In the genomic region with DNA sequence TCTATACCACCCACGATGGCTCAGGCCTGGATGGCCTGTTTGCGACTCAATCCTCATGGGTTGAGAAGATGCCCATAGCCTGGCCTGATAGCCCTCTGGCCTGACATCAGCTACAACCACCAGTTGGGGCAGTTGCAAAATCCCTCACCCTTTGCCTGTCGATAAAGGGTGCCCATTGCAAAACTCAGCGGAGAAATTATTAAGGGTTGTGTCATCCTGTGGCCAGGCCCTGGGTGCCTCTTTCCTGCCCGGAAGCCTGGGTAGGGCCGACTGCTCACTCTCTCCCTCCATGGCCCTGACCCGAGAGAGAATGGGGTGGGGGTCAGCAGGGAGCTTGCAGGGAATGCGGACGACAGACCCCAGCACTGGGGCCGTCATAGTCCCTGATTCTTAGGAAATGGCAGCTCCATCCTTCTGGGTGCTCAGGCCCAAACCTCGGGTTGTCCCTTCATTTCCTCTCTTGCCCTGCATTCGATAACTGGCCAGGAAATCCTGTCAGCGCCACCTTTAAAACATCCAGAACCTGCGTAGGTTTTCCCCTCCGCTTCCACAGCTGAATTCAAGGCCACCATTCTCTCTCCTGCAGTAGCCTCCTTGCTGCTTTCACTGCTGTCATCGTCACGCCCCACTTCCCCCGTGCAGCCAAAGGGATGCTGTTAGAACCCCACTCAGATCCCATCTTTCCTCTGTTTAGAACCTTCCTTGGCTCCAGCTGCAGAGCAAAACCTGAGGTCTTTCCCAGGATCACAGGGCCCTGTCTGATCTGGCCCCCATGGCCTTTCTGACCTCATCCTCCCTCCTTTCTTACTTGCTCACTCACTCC, we compare ENCODE assay signal across 9 cellular contexts. TPM values are rescaled to one million over a fixed set of nuclear protein-coding genes. Genes with fewer than 3 reads are reported as not detected.
DNase-seq lines count a peak whose midpoint lies in the region; ATAC-seq, FAIRE-seq and TF ChIP-seq lines count a peak whose summit lies in the region.
"Had no signal": no experiment of that assay in that cellular context is flagged by ENCODE, and none has a peak within 500 bp of the region (broad histone marks: within the 10 kb centered on the region; RNA-seq: fewer than 3 reads in every experiment).

No MANE protein-coding gene starts in this region.

- H4K91ac ChIP-seq in IMR-90 (ENCODE audit: insufficient read depth, low read depth, low read length), result peak overlapping the region; percentile 8; the same call in 1 of the 2 replicates

- peak overlapping the region; percentile 93 for H2AK5ac ChIP-seq in IMR-90 (ENCODE audit: low read depth, low read length)

- H2BK5ac ChIP-seq in IMR-90 (ENCODE audit: low read depth, low read length, poor library complexity, severe bottlenecking), result no peak overlapping the region

- H3K4me1 Mint-ChIP-seq in astrocyte (ENCODE audit: low read depth, unreplicated experiment), result peaks cover 12% of the 10 kb centered on the region
- H3K4me1 Mint-ChIP-seq: T-cell had no signal

- no peak overlapping the region for H3K9ac ChIP-seq in IMR-90 (ENCODE audit: low read depth, low read length)
- H3K9ac ChIP-seq in astrocyte (ENCODE audit: low read length), result no peak overlapping the region

- no peak overlapping the region for H3K56ac ChIP-seq in IMR-90 (ENCODE audit: extremely low read depth, insufficient read depth, low read length)

- WGBS in IMR-90 (ENCODE audit: extremely low coverage in 2 of 2, insufficient read length in 1 of 2), 2 experiments, result 93% methylated on average over 10 of the region's 18 CpGs; no CpG with 5 or more reads in 1 of the 2 experiments

- in situ Hi-C loops in IMR-90 (cut with MboI; ENCODE audit: low sequenced_read_pairs), result no loop called here

- H4K5ac ChIP-seq in IMR-90 (ENCODE audit: low read depth, low read length), result 0 out of 2 replicates have a peak overlapping the region, but pooled peaks have one; percentile 19

- H3K4ac ChIP-seq in IMR-90 (ENCODE audit: low read depth, low read length), result peak overlapping the region; percentile 77; the same call in 1 of the 2 replicates

- POLR2A ChIA-PET in IMR-90 (lab: Charles Lee; ENCODE audit: unreplicated experiment), result no interaction called here

- no peak for TF ChIP-seq POLR2A in IMR-90 (IDR thresholded peaks at IDR 0.05; ENCODE audit: low read depth, low read length)
- TF ChIP-seq POLR2A in uterus (IDR thresholded peaks at IDR 0.05), result no peak

- H3K9me1 ChIP-seq in IMR-90 (ENCODE audit: insufficient read depth, low read length), result peaks cover 15% of the 10 kb centered on the region

- peaks cover 21% of the 10 kb centered on the region for H3K27me3 Mint-ChIP-seq in astrocyte (ENCODE audit: low read depth, unreplicated experiment)

- H4K20me1 ChIP-seq in IMR-90 (ENCODE audit: insufficient read depth, low read length), result no peaks in the 10 kb centered on the region
- H4K20me1 ChIP-seq in astrocyte (ENCODE audit: insufficient read depth, low read length), result no peaks in the 10 kb centered on the region

- TF ChIP-seq CTCF in IMR-90 (conservative IDR thresholded peaks at IDR 0.05; ENCODE audit: low read depth, low read length) (no peak), astrocyte (IDR thresholded peaks at IDR 0.05; ENCODE audit: insufficient read depth, low read depth, low read length) (no peak), left lung (IDR thresholded peaks at IDR 0.05) (no peak), uterus (IDR thresholded peaks at IDR 0.05) (no peak), BE2C (IDR thresholded peaks at IDR 0.05; ENCODE audit: low read depth, low read length) (no peak)

- H2BK120ac ChIP-seq in IMR-90 (ENCODE audit: low read depth, low read length), result peak overlapping the region; percentile 77

- H3K9me3 ChIP-seq in IMR-90 (ENCODE audit: control insufficient read depth, insufficient read depth, low read length), result peaks cover 6% of the 10 kb centered on the region; the same call in 1 of the 2 replicates
- no peaks in the 10 kb centered on the region for H3K9me3 ChIP-seq in astrocyte (ENCODE audit: insufficient read depth, low read depth, low read length)
- peaks cover 0 to 3% of the 10 kb centered on the region in 2 donors for H3K9me3 ChIP-seq in left lung
- no peaks in the 10 kb centered on the region for H3K9me3 ChIP-seq in uterus
- H3K9me3 ChIP-seq in BE2C, result no peaks in the 10 kb centered on the region

- H3K4me3 ChIP-seq in IMR-90 (ENCODE audit: insufficient read depth, low read depth, low read length) (no peak overlapping the region), astrocyte (ENCODE audit: insufficient read depth, low read depth, low read length) (no peak overlapping the region), left lung (no peak overlapping the region), uterus (no peak overlapping the region), BE2C (ENCODE audit: low read depth, low read length) (no peak overlapping the region)

- H3K18ac ChIP-seq in IMR-90 (ENCODE audit: low read depth, low read length), result no peak overlapping the region

- no peak for TF ChIP-seq RAD21 in IMR-90 (IDR thresholded peaks at IDR 0.05; ENCODE audit: low read length)

- H3K14ac ChIP-seq in IMR-90 (replicated peaks; ENCODE audit: low read depth, low read length), result peak overlapping the region; percentile 45; the same call in 1 of the 2 replicates

- no peak overlapping the region for H3K4me2 ChIP-seq in IMR-90 (ENCODE audit: low read depth, low read length)
- no peak overlapping the region for H3K4me2 ChIP-seq in astrocyte (ENCODE audit: low read length)

- no peak overlapping the region for H3K4me3 Mint-ChIP-seq in astrocyte (ENCODE audit: unreplicated experiment)
- H3K4me3 Mint-ChIP-seq: T-cell had no signal

- H3K23ac ChIP-seq in IMR-90 (ENCODE audit: low read depth, low read length), result no peak overlapping the region

- peak overlapping the region; percentile 69 for H2AFZ ChIP-seq in IMR-90 (replicated peaks; ENCODE audit: low read length, poor library complexity)
- H2AFZ ChIP-seq in astrocyte (ENCODE audit: low read depth, low read length), result no peak overlapping the region

- H3K9me3 Mint-ChIP-seq in astrocyte (ENCODE audit: unreplicated experiment), result peaks cover 7% of the 10 kb centered on the region

- H2AK9ac ChIP-seq in IMR-90 (replicated peaks; ENCODE audit: low read depth, low read length, poor library complexity), result peak overlapping the region; percentile 53

- FAIRE-seq in astrocyte (lab: Jason Lieb, UNC), result no peak

- BruUV-seq in IMR-90 (replicated peaks; lab: Mats Ljungman, UMichigan), result no TSS peak

- CTCF ChIA-PET in IMR-90 (lab: Yijun Ruan, JAX), result interaction anchor here (0.7 kb wide), 1 partner anchor 30 kb away, joined by 3 read pairs; no protein-coding TSS in a partner anchor

- peak overlapping the region; percentile 42; the same call in 2 of the 3 replicates for H2BK15ac ChIP-seq in IMR-90 (ENCODE audit: low read depth, low read length)

- H3K27me3 ChIP-seq in IMR-90 (ENCODE audit: control insufficient read depth, insufficient read depth, low read length), result no peaks in the 10 kb centered on the region; the same call in 1 of the 2 replicates
- H3K27me3 ChIP-seq in astrocyte (ENCODE audit: insufficient read depth, low read length), result peaks cover 2% of the 10 kb centered on the region
- H3K27me3 ChIP-seq in left lung, result no peaks in the 10 kb centered on the region
- H3K27me3 ChIP-seq in uterus, result no peaks in the 10 kb centered on the region
- no peaks in the 10 kb centered on the region for H3K27me3 ChIP-seq in BE2C

- no peak overlapping the region for H3K27ac Mint-ChIP-seq in astrocyte (ENCODE audit: unreplicated experiment)
- H3K27ac Mint-ChIP-seq: T-cell had no signal

- H2BK20ac ChIP-seq in IMR-90 (ENCODE audit: low read depth, low read length), result peak overlapping the region; percentile 86; the same call in 1 of the 2 replicates

- peaks cover 0 to 6% of the 10 kb centered on the region in 2 experiments; a peak in 2 of 4 replicates for H3K79me1 ChIP-seq in IMR-90 (ENCODE audit: low read depth in 1 of 2, low read length in 2 of 2)

- no peaks in the 10 kb centered on the region for H3K36me3 ChIP-seq in IMR-90 (ENCODE audit: control insufficient read depth, insufficient read depth, low read length)
- H3K36me3 ChIP-seq in astrocyte (ENCODE audit: insufficient read depth, low read length), result no peaks in the 10 kb centered on the region
- no peaks in the 10 kb centered on the region for H3K36me3 ChIP-seq in left lung
- no peaks in the 10 kb centered on the region for H3K36me3 ChIP-seq in uterus
- no peaks in the 10 kb centered on the region for H3K36me3 ChIP-seq in BE2C

- peak overlapping the region in 1 of 2 experiments; percentile 12; a peak in 1 of 4 replicates for H4K8ac ChIP-seq in IMR-90 (ENCODE audit: low read depth in 2 of 2, low read length in 2 of 2)

- intact Hi-C loops in IMR-90 (cut with micrococcal nuclease) (no loop called here), left lung (cut with DNase I) (no loop called here), uterus (cut with DNase I; ENCODE audit: low total_unique reads) (no loop called here)

- H3K4me1 ChIP-seq in IMR-90 (ENCODE audit: control insufficient read depth, insufficient read depth, low read length) (peaks cover 17% of the 10 kb centered on the region), astrocyte (ENCODE audit: insufficient read depth, low read length) (peaks cover 15% of the 10 kb centered on the region), left lung (peaks cover 8 to 81% of the 10 kb centered on the region in 2 donors), uterus (peaks cover 9 to 10% of the 10 kb centered on the region in 2 donors), BE2C (no peaks in the 10 kb centered on the region)

- no peak overlapping the region for H3K27ac ChIP-seq in IMR-90 (ENCODE audit: insufficient read depth, low read length)
- H3K27ac ChIP-seq in astrocyte (ENCODE audit: low read depth, low read length), result no peak overlapping the region
- H3K27ac ChIP-seq in left lung, result peak overlapping the region; percentile 33 to 85
- H3K27ac ChIP-seq in uterus, result peak overlapping the region; percentile 91 to 93

- H3K36me3 Mint-ChIP-seq in astrocyte (ENCODE audit: low read depth, unreplicated experiment), result peaks cover 5% of the 10 kb centered on the region

- DNase-seq in IMR-90 (peak; percentile 17), astrocyte (ENCODE audit: low read depth) (peak; percentile 30), left lung (peak; percentile 66 to 85), uterus (no peak), NCI-H69 (lab: John Stamatoyannopoulos, UW) (no peak), NCI-H187 treated with DMSO at 0.1 percent for 48 hours (lab: John Stamatoyannopoulos, UW) (no peak), BE2C (no peak)
- DNase-seq: NCI-H2107 had no signal

- ATAC-seq in IMR-90 (ENCODE audit: low read depth) (no peak), left lung (peak; percentile 34)
- ATAC-seq: T-cell had no signal

- no peaks in the 10 kb centered on the region for H3K79me2 ChIP-seq in astrocyte (ENCODE audit: insufficient read depth, low read length)

- dilution Hi-C loops in IMR-90 (cut with HindIII; ENCODE audit: low sequenced_read_pairs, unreplicated experiment), result no loop called here

RNA-seq across cellular contexts. Expression of gene CEBPB, which starts 31.1 kb away (rescaled TPM):
- total RNA-seq in IMR-90 (2012; rRNA removed) (3.4 and 6.9 TPM in 2 replicates), astrocyte (33.8 and 34.6 TPM in 2 replicates), left lung (100 to 1,000 TPM; 133 to 266 TPM), uterus (100 to 1,000 TPM in 1 of 4 donors, 10 to 100 TPM in 3; 15.6 to 100 (median 59.9) TPM)
- polyA plus RNA-seq in IMR-90 (2012; rRNA removed), result 17.4 and 33.6 TPM in 2 replicates
- polyA plus RNA-seq in IMR-90 (2012; cell fraction: cytosol; rRNA removed), result 18.5 and 103 TPM in 2 replicates
- polyA plus RNA-seq in IMR-90 (2012; cell fraction: nucleus; rRNA removed; ENCODE audit: low replicate concordance), result 98.3 and 167 TPM in 2 replicates
- polyA plus RNA-seq in BE2C (2012; ENCODE audit: insufficient read depth, insufficient read length, low read depth), result 139 TPM

Comparison
In these comparisons a context has a peak if more than half of its experiments do, and no peak if none do; other contexts are left out.
1. DNase-seq: peak in IMR-90 (single experiment), astrocyte (single experiment) and left lung (2 of 2); none in uterus (0 of 2), NCI-H69 (single experiment), NCI-H187 treated with DMSO at 0.1 percent for 48 hours (single experiment) and BE2C (single experiment).
2. H3K27ac ChIP-seq: peak in left lung (2 of 2) and uterus (2 of 2); none in IMR-90 (single experiment) and astrocyte (single experiment).